Comparison of ENCODE assay signal across 8 cellular contexts in genomic region chr7:2063562-2064360, GRCh38.
DNase-seq lines count a peak whose midpoint lies in the region; ATAC-seq and TF ChIP-seq lines count a peak whose summit lies in the region.

No MANE protein-coding gene starts in this region.

- no peak overlapping the region for H3K4me2 ChIP-seq in DND-41 (ENCODE audit: insufficient read depth, low read length)

- peaks cover 9% of the 10 kb centered on the region for H3K79me2 ChIP-seq in DND-41 (ENCODE audit: insufficient read depth, low read length)

- no peaks in the 10 kb centered on the region for H4K20me1 ChIP-seq in DND-41 (ENCODE audit: insufficient read depth, low read length)

- no peak overlapping the region for H3K4me3 ChIP-seq in DND-41 (ENCODE audit: low read depth in 1 of 2, low read length in 2 of 2)
- H3K4me3 ChIP-seq in Peyer's patch = no peak overlapping the region
- H3K4me3 ChIP-seq in spleen = no peak overlapping the region

- peaks cover 64% of the 10 kb centered on the region for H3K36me3 ChIP-seq in DND-41 (ENCODE audit: insufficient read depth, low read length)
- peaks cover 0 to 13% (median 0%) of the 10 kb centered on the region in 3 donors for H3K36me3 ChIP-seq in Peyer's patch
- H3K36me3 ChIP-seq in spleen = peaks cover 0 to 62% (median 13%) of the 10 kb centered on the region in 6 donors

- intact Hi-C loops in spleen (cut with DNase I; ENCODE audit: low total_unique reads) = no loop called here

- peak overlapping the region; percentile 14; the same call in 1 of the 2 replicates for H3K27ac ChIP-seq in DND-41 (ENCODE audit: low read length)
- H3K27ac ChIP-seq in Peyer's patch = no peak overlapping the region
- H3K27ac ChIP-seq in foreskin keratinocyte = no peak overlapping the region
- peak overlapping the region in 5 of 8 donors; percentile 47 to 67 (median 62) for H3K27ac ChIP-seq in spleen

- no peaks in the 10 kb centered on the region for H3K27me3 ChIP-seq in DND-41 (ENCODE audit: insufficient read depth, low read length, poor library complexity)
- no peaks in the 10 kb centered on the region for H3K27me3 ChIP-seq in Peyer's patch
- no peaks in the 10 kb centered on the region for H3K27me3 ChIP-seq in foreskin keratinocyte
- no peaks in the 10 kb centered on the region for H3K27me3 ChIP-seq in spleen (replicated peaks in 1 of 7)

- peaks cover 23% of the 10 kb centered on the region for H3K4me1 ChIP-seq in DND-41 (ENCODE audit: insufficient read depth, low read length)
- H3K4me1 ChIP-seq in Peyer's patch = peaks cover 0 to 9% (median 3%) of the 10 kb centered on the region in 4 donors
- no peaks in the 10 kb centered on the region for H3K4me1 ChIP-seq in foreskin keratinocyte
- H3K4me1 ChIP-seq in spleen = peaks cover 11 to 48% (median 30%) of the 10 kb centered on the region in 6 donors

- DNase-seq in DND-41 (no peak), Peyer's patch (peak in 2 of 3 donors; percentile 55 to 59), foreskin keratinocyte (peak in 1 of 2 donors; percentile 23), spleen (no peak)
- DNase-seq in activated CD4-positive, alpha-beta T cell treated with anti-CD3 and anti-CD28 coated beads for 48 hours = no peak

- no peak for TF ChIP-seq CTCF in DND-41 (IDR thresholded peaks at IDR 0.05; ENCODE audit: borderline replicate concordance, extremely low read depth, low read length, poor library complexity, severe bottlenecking)
- peak in 1 of 6 experiments; percentile 5 for TF ChIP-seq CTCF in Peyer's patch (IDR thresholded peaks at IDR 0.05)
- no peak for TF ChIP-seq CTCF in foreskin keratinocyte (conservative IDR thresholded peaks at IDR 0.05)
- TF ChIP-seq CTCF in spleen (IDR thresholded peaks at IDR 0.05 in 8 of 11, conservative IDR thresholded peaks at IDR 0.05 in 3 of 11) = peak in 5 of 11 experiments; percentile 14 to 31 (median 21)

- ATAC-seq in DND-41 (ENCODE audit: insufficient read depth, low read depth) (no peak), foreskin keratinocyte (peak; percentile 35), HG03095 (IDR thresholded peaks at IDR 0.05; ENCODE audit: unreplicated experiment) (no peak), GM21515 (IDR thresholded peaks at IDR 0.05; ENCODE audit: unreplicated experiment) (no peak), HG02610 (IDR thresholded peaks at IDR 0.05; ENCODE audit: unreplicated experiment) (no peak)

- H3K9me3 ChIP-seq in DND-41 (ENCODE audit: insufficient read depth, low read length, severe bottlenecking) = peaks cover 18% of the 10 kb centered on the region
- no peaks in the 10 kb centered on the region for H3K9me3 ChIP-seq in Peyer's patch
- peaks cover 0 to 10% (median 2%) of the 10 kb centered on the region in 8 donors for H3K9me3 ChIP-seq in spleen

- WGBS in spleen, 5 donors = 54 to 75% (median 64%) methylated on average over 21 to 27 of the region's 27 CpGs

- H2AFZ ChIP-seq in DND-41 (ENCODE audit: low read depth, low read length) = no peak overlapping the region

- TF ChIP-seq POLR2A in Peyer's patch (IDR thresholded peaks at IDR 0.05) = no peak
- TF ChIP-seq POLR2A in spleen (IDR thresholded peaks at IDR 0.05) = no peak

- H3K9ac ChIP-seq in DND-41 (ENCODE audit: low read depth, low read length) = no peak overlapping the region

Comparison
In these comparisons a context has a peak if more than half of its experiments do, and no peak if none do; other contexts are left out.
1. DNase-seq: peak in Peyer's patch (2 of 3); none in DND-41 (single experiment), spleen (single experiment) and activated CD4-positive, alpha-beta T cell treated with anti-CD3 and anti-CD28 coated beads for 48 hours (single experiment).
2. H3K27ac ChIP-seq: peak in DND-41 (single experiment) and spleen (5 of 8); none in Peyer's patch (0 of 4) and foreskin keratinocyte (single experiment).